In genomic region chr10:102420810-102421644, GRCh38 we compare ENCODE assay signal across 8 cellular contexts. TPM values are rescaled to one million over a fixed set of nuclear protein-coding genes. Genes with fewer than 3 reads are reported as not detected.
DNase-seq lines count a peak whose midpoint lies in the region; ATAC-seq and TF ChIP-seq lines count a peak whose summit lies in the region.

A gene with protein sequence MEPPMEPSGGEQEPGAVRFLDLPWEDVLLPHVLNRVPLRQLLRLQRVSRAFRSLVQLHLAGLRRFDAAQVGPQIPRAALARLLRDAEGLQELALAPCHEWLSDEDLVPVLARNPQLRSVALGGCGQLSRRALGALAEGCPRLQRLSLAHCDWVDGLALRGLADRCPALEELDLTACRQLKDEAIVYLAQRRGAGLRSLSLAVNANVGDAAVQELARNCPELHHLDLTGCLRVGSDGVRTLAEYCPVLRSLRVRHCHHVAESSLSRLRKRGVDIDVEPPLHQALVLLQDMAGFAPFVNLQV (plus strand): TSS chr10:102420836. CDS start chr10:102421130, 294 bp downstream.

- H3K4me2 ChIP-seq in DND-41 (ENCODE audit: insufficient read depth, low read length) (peak within 1 kb of the TSS; percentile 100), GM23338 (peak within 1 kb of the TSS; percentile 100)

- H3K4me3 Mint-ChIP-seq in GM23338: peak within 1 kb of the TSS; percentile 97
- H3K4me3 Mint-ChIP-seq in naive thymus-derived CD4-positive, alpha-beta T cell: peak within 1 kb of the TSS; percentile 94 to 99 (median 98)
- H3K4me3 Mint-ChIP-seq in stimulated activated naive B cell treated with anti-CD40 and anti-IgM and Interleukin-4, amounts not matched to agents 10 μg/mL and 1 μg/mL and 100 μg/mL, for 72 hours: peak within 1 kb of the TSS; percentile 98 to 100

- H4K20me1 ChIP-seq in DND-41 (ENCODE audit: insufficient read depth, low read length) (peaks cover 13% of the 10 kb centered on the region; the same call in 1 of the 2 replicates), GM23338 (replicated peaks; ENCODE audit: insufficient read depth) (no peaks in the 10 kb centered on the region; the same call in none of the 2 replicates)

- POLR2A ChIA-PET in naive thymus-derived CD4-positive, alpha-beta T cell (lab: Charles Lee): interaction anchor here (0.6 to 6.3 kb wide), 13 partner anchors 10 to 312 kb away, joined by 3 to 133 read pairs (median 9); partner anchors contain the start of genes C10orf95, CUEDC2, GBF1 and NFKB2

- H3K9me2 ChIP-seq in GM23338 (ENCODE audit: insufficient read depth): no peaks in the 10 kb centered on the region

- H3K4me1 Mint-ChIP-seq in GM23338: peaks cover 18% of the 10 kb centered on the region
- peaks cover 17 to 46% (median 38%) of the 10 kb centered on the region in 7 donors for H3K4me1 Mint-ChIP-seq in naive thymus-derived CD4-positive, alpha-beta T cell
- H3K4me1 Mint-ChIP-seq in stimulated activated naive B cell treated with anti-CD40 and anti-IgM and Interleukin-4, amounts not matched to agents 10 μg/mL and 1 μg/mL and 100 μg/mL, for 72 hours: peaks cover 22 to 48% of the 10 kb centered on the region in 2 donors

- H3K27me3 ChIP-seq in DND-41 (ENCODE audit: insufficient read depth, low read length, poor library complexity): no peaks in the 10 kb centered on the region
- 0 out of 2 replicates have a peak, but pooled peaks cover 6% of the 10 kb centered on the region for H3K27me3 ChIP-seq in GM23338 (ENCODE audit: insufficient read depth)
- no peaks in the 10 kb centered on the region for H3K27me3 ChIP-seq in naive thymus-derived CD4-positive, alpha-beta T cell (ENCODE audit: control insufficient read depth in 2 of 2, insufficient read depth in 2 of 2, low read length in 2 of 2)

- TF ChIP-seq CTCF in DND-41 (IDR thresholded peaks at IDR 0.05; ENCODE audit: borderline replicate concordance, extremely low read depth, low read length, poor library complexity, severe bottlenecking) (no peak), GM23338 (conservative IDR thresholded peaks at IDR 0.05; ENCODE audit: low read depth in 2 of 2) (no peak)

- H3K79me2 ChIP-seq in DND-41 (ENCODE audit: insufficient read depth, low read length) (peaks cover 10% of the 10 kb centered on the region), GM23338 (replicated peaks; ENCODE audit: insufficient read depth) (no peaks in the 10 kb centered on the region)

- H3K4me3 ChIP-seq in DND-41 (ENCODE audit: low read depth in 1 of 2, low read length in 2 of 2) (peak within 1 kb of the TSS; percentile 73 to 95), GM23338 (peak within 1 kb of the TSS; percentile 82)
- peak within 1 kb of the TSS; percentile 93 for H3K4me3 ChIP-seq in naive thymus-derived CD4-positive, alpha-beta T cell (ENCODE audit: low read length)

- CTCF ChIA-PET in naive thymus-derived CD4-positive, alpha-beta T cell (lab: Charles Lee): interaction anchor here (0.6 to 5.3 kb wide), 10 partner anchors 10 to 57 kb away, joined by 3 to 40 read pairs (median 6); partner anchors contain the start of genes CUEDC2 and NFKB2

- no peaks in the 10 kb centered on the region for H3K9me3 ChIP-seq in DND-41 (ENCODE audit: insufficient read depth, low read length, severe bottlenecking)
- no peaks in the 10 kb centered on the region for H3K9me3 ChIP-seq in naive thymus-derived CD4-positive, alpha-beta T cell (ENCODE audit: control insufficient read depth in 2 of 3, low read length in 3 of 3)

- H2AFZ ChIP-seq in DND-41 (ENCODE audit: low read depth, low read length) (peak within 1 kb of the TSS; percentile 97), GM23338 (peak within 1 kb of the TSS; percentile 95)

- H3K27ac ChIP-seq in DND-41 (ENCODE audit: low read length) (peak within 1 kb of the TSS; percentile 92), GM23338 (ENCODE audit: low read depth) (peak within 1 kb of the TSS; percentile 95)
- peak within 1 kb of the TSS; percentile 75 for H3K27ac ChIP-seq in naive thymus-derived CD4-positive, alpha-beta T cell (ENCODE audit: low read depth, low read length)

- peaks cover 27% of the 10 kb centered on the region for H3F3A ChIP-seq in GM23338 (replicated peaks; ENCODE audit: low read depth)

- H3K27ac Mint-ChIP-seq in GM23338: peak within 1 kb of the TSS; percentile 97
- peak within 1 kb of the TSS; percentile 91 to 97 (median 95) for H3K27ac Mint-ChIP-seq in naive thymus-derived CD4-positive, alpha-beta T cell
- peak within 1 kb of the TSS; percentile 97 for H3K27ac Mint-ChIP-seq in stimulated activated naive B cell treated with anti-CD40 and anti-IgM and Interleukin-4, amounts not matched to agents 10 μg/mL and 1 μg/mL and 100 μg/mL, for 72 hours

- ATAC-seq in DND-41 (ENCODE audit: insufficient read depth, low read depth) (peak; percentile 81), GM23338 (peak; percentile 60)
- peak; percentile 86 for ATAC-seq in naive thymus-derived CD4-positive, alpha-beta T cell
- ATAC-seq in stimulated activated naive B cell treated with anti-CD40 and anti-IgM and Interleukin-4, amounts not matched to agents 10 μg/mL and 1 μg/mL and 100 μg/mL, for 72 hours (replicated peaks): peak; percentile 81 to 85

- peak within 1 kb of the TSS; percentile 75 for H3K9ac ChIP-seq in DND-41 (ENCODE audit: low read depth, low read length)

- H3K4me1 ChIP-seq in DND-41 (ENCODE audit: insufficient read depth, low read length): peaks cover 38% of the 10 kb centered on the region
- peaks cover 15% of the 10 kb centered on the region for H3K4me1 ChIP-seq in GM23338 (ENCODE audit: insufficient read depth)
- H3K4me1 ChIP-seq in naive thymus-derived CD4-positive, alpha-beta T cell (ENCODE audit: control insufficient read depth in 2 of 2, insufficient read depth in 2 of 2, low read length in 2 of 2): peaks cover 26 to 33% of the 10 kb centered on the region in 2 donors

- intact Hi-C loops in naive thymus-derived CD4-positive, alpha-beta T cell (cut with micrococcal nuclease): loop anchor here (1.0 to 2.0 kb wide), 17 partner anchors 11 to 289 kb away; partner anchors contain the start of genes ACTR1A (in 2 of the 2), CUEDC2 (in 2 of the 2), NOLC1 (in 2 of the 2) and GBF1 (in 1 of the 2)

- H3K36me3 Mint-ChIP-seq in GM23338 (ENCODE audit: low read depth): peaks cover 16% of the 10 kb centered on the region
- peaks cover 0 to 1% (median 0%) of the 10 kb centered on the region in 5 donors for H3K36me3 Mint-ChIP-seq in naive thymus-derived CD4-positive, alpha-beta T cell
- H3K36me3 Mint-ChIP-seq in stimulated activated naive B cell treated with anti-CD40 and anti-IgM and Interleukin-4, amounts not matched to agents 10 μg/mL and 1 μg/mL and 100 μg/mL, for 72 hours: peaks cover 21 to 24% of the 10 kb centered on the region in 2 donors

- peaks cover 40% of the 10 kb centered on the region for H3K27me3 Mint-ChIP-seq in GM23338 (ENCODE audit: insufficient read depth, low read depth, poor library complexity)
- peaks cover 17 to 26% (median 19%) of the 10 kb centered on the region in 5 donors for H3K27me3 Mint-ChIP-seq in naive thymus-derived CD4-positive, alpha-beta T cell
- H3K27me3 Mint-ChIP-seq in stimulated activated naive B cell treated with anti-CD40 and anti-IgM and Interleukin-4, amounts not matched to agents 10 μg/mL and 1 μg/mL and 100 μg/mL, for 72 hours: peaks cover 29 to 30% of the 10 kb centered on the region in 2 donors

- no peaks in the 10 kb centered on the region; the same call in 2 of the 3 replicates for H3K9me3 Mint-ChIP-seq in GM23338
- H3K9me3 Mint-ChIP-seq in naive thymus-derived CD4-positive, alpha-beta T cell: peaks cover 0 to 9% (median 0%) of the 10 kb centered on the region in 11 donors
- H3K9me3 Mint-ChIP-seq in stimulated activated naive B cell treated with anti-CD40 and anti-IgM and Interleukin-4, amounts not matched to agents 10 μg/mL and 1 μg/mL and 100 μg/mL, for 72 hours: no peaks in the 10 kb centered on the region

- peak; percentile 93 for DNase-seq in DND-41
- DNase-seq in GM23338 (ENCODE audit: low spot score): peak; percentile 98
- peak; percentile 96 for DNase-seq in LHCN-M2 (ENCODE audit: low read depth)
- peak; percentile 95 for DNase-seq in RPMI8226
- peak; percentile 91 for DNase-seq in activated T-helper 1 cell treated with anti-CD3 and anti-CD28 coated beads, Interleukin-2, amount 50 U/mL, for 16 hours (ENCODE audit: low read depth in 1 of 2, low spot score in 1 of 2)
- DNase-seq in fibroblast of gingiva (ENCODE audit: low read depth): peak; percentile 95
- DNase-seq in naive thymus-derived CD4-positive, alpha-beta T cell: peak; percentile 82 to 96 (median 90)
- DNase-seq in stimulated activated naive B cell treated with anti-CD40 and anti-IgM and Interleukin-4, amounts not matched to agents 10 μg/mL and 1 μg/mL and 100 μg/mL, for 72 hours: peak; percentile 95

- H3K36me3 ChIP-seq in DND-41 (ENCODE audit: insufficient read depth, low read length): peaks cover 27% of the 10 kb centered on the region
- no peaks in the 10 kb centered on the region; the same call in 1 of the 2 replicates for H3K36me3 ChIP-seq in GM23338 (ENCODE audit: insufficient read depth)
- H3K36me3 ChIP-seq in naive thymus-derived CD4-positive, alpha-beta T cell (ENCODE audit: control insufficient read depth in 2 of 3, insufficient read depth in 3 of 3, low read length in 3 of 3): peaks cover 0 to 21% (median 0%) of the 10 kb centered on the region in 3 experiments

TF ChIP-seq in GM23338, 12 proteins besides CTCF, POLR2A, EP300 and RAD21 (continues in another document):
- peak; percentile 84 for TF ChIP-seq POLR2AphosphoS5 (IDR thresholded peaks at IDR 0.05; ENCODE audit: low read depth)
- no peak for TF ChIP-seq NANOG (IDR thresholded peaks at IDR 0.05; ENCODE audit: borderline replicate concordance)
- TF ChIP-seq, protein P1, sequence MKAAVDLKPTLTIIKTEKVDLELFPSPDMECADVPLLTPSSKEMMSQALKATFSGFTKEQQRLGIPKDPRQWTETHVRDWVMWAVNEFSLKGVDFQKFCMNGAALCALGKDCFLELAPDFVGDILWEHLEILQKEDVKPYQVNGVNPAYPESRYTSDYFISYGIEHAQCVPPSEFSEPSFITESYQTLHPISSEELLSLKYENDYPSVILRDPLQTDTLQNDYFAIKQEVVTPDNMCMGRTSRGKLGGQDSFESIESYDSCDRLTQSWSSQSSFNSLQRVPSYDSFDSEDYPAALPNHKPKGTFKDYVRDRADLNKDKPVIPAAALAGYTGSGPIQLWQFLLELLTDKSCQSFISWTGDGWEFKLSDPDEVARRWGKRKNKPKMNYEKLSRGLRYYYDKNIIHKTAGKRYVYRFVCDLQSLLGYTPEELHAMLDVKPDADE (IDR thresholded peaks at IDR 0.05): peak; percentile 72; the same call in 1 of the 2 replicates
- TF ChIP-seq EZH2 (IDR thresholded peaks at IDR 0.05; ENCODE audit: low read depth, unreplicated experiment): no peak
- peak; percentile 70 for TF ChIP-seq CREB1 (CRISPR knock-in tag; IDR thresholded peaks at IDR 0.05; ENCODE audit: low read depth)

RNA-seq across cellular contexts. Expression of the gene that starts here (rescaled TPM):
- 29.7 and 36.1 TPM in 2 replicates for total RNA-seq in GM23338 (2014; rRNA removed; shearing (Covaris generic))
- polyA plus RNA-seq in GM23338 (2016; fragmentation: Nextera tagmentation; extraction: Ambion mirVana): 18.4 and 18.5 TPM in 2 replicates
- 15.9 and 22.5 TPM in 2 replicates for total RNA-seq in LHCN-M2 (2014; rRNA removed)
- 7.9 TPM for polyA plus RNA-seq in LHCN-M2 (2012)
- 10 to 100 TPM; 10.8 to 21.0 (median 14.1) TPM for total RNA-seq in naive thymus-derived CD4-positive, alpha-beta T cell
- 10 to 100 TPM; 26.7 to 40.4 TPM for polyA plus RNA-seq in naive thymus-derived CD4-positive, alpha-beta T cell

Comparison
In these comparisons a context has a peak if more than half of its experiments do, and no peak if none do; other contexts are left out.
1. Peak in every context shown above with its lines: DNase-seq, ATAC-seq, H3K4me3 ChIP-seq and H3K27ac ChIP-seq.